17 cellular contexts compared by ENCODE assay signal in genomic region chr6:131208787-131209186, GRCh38.
"Had no signal": no experiment of that assay in that cellular context is flagged by ENCODE, and none has a peak within 500 bp of the region (broad histone marks: within the 10 kb centered on the region; RNA-seq: fewer than 3 reads in every experiment).

No MANE protein-coding gene starts in this region.

- H3K27me3 ChIP-seq: adrenal gland, dorsolateral prefrontal cortex, neural progenitor cell, suprapubic skin, upper lobe of left lung had no signal

- H3K9me3 ChIP-seq: adrenal gland, lower lobe of right lung, suprapubic skin, upper lobe of left lung had no signal

- H3K36me3 ChIP-seq: adrenal gland, lower lobe of right lung, neural progenitor cell, suprapubic skin, upper lobe of left lung had no signal

- H2AFZ ChIP-seq: neural progenitor cell had no signal

- H3K27ac Mint-ChIP-seq: activated CD8-positive, alpha-beta memory T cell treated with anti-CD3 and anti-CD28 coated beads, Interleukin-2, amount 10 ng/mL, durations not matched to agents 7 days and 5 days; activated T-cell treated with anti-CD3 and anti-CD28 coated beads, Interleukin-2, amount 50 U/mL, for 24 hours; endodermal cell; mesothelial cell of epicardium; neural progenitor cell; stimulated activated naive CD8-positive, alpha-beta T cell treated with anti-CD3 and anti-CD28 coated beads, Interleukin-15, Interleukin-2, amounts not matched to agents 100 ng/mL and 50 ng/mL, for 24 hours had no signal

- H3K4me3 Mint-ChIP-seq: activated CD8-positive, alpha-beta memory T cell treated with anti-CD3 and anti-CD28 coated beads, Interleukin-2, amount 10 ng/mL, durations not matched to agents 7 days and 5 days; activated T-cell treated with anti-CD3 and anti-CD28 coated beads, Interleukin-2, amount 50 U/mL, for 24 hours; endodermal cell; mesothelial cell of epicardium; neural progenitor cell; stimulated activated naive CD8-positive, alpha-beta T cell treated with anti-CD3 and anti-CD28 coated beads, Interleukin-15, Interleukin-2, amounts not matched to agents 100 ng/mL and 50 ng/mL, for 24 hours had no signal

- H3K36me3 Mint-ChIP-seq: mesothelial cell of epicardium, neural progenitor cell had no signal

- DNase-seq: activated CD4-positive, alpha-beta T cell treated with anti-CD3 and anti-CD28 coated beads, Interleukin-2, amount 50 U/mL, for 1 hour; activated CD8-positive, alpha-beta memory T cell treated with anti-CD3 and anti-CD28 coated beads, Interleukin-2, amount 10 ng/mL, durations not matched to agents 7 days and 5 days; activated effector memory CD4-positive, alpha-beta T cell treated with anti-CD3 and anti-CD28 coated beads, Interleukin-2, amount 50 U/mL, for 16 hours; activated T-cell treated with anti-CD3 and anti-CD28 coated beads, Interleukin-2, amount 50 U/mL, for 24 hours; adrenal gland; dorsolateral prefrontal cortex; endodermal cell; erythroblast; left colon; lower lobe of right lung; T-helper 2 cell; upper lobe of left lung had no signal

- H3K4me3 ChIP-seq: adrenal gland, dorsolateral prefrontal cortex, lower lobe of right lung, neural progenitor cell, suprapubic skin, upper lobe of left lung had no signal

- ATAC-seq: activated CD8-positive, alpha-beta memory T cell treated with anti-CD3 and anti-CD28 coated beads, Interleukin-2, amount 10 ng/mL, durations not matched to agents 7 days and 5 days; left colon; lower lobe of right lung; sciatic nerve had no signal

- H3K27ac ChIP-seq: adrenal gland, dorsolateral prefrontal cortex, lower lobe of right lung, neural progenitor cell, suprapubic skin, upper lobe of left lung had no signal

- H3K4me2 ChIP-seq: neural progenitor cell had no signal

- H3K27me3 Mint-ChIP-seq: activated CD8-positive, alpha-beta memory T cell treated with anti-CD3 and anti-CD28 coated beads, Interleukin-2, amount 10 ng/mL, durations not matched to agents 7 days and 5 days; activated T-cell treated with anti-CD3 and anti-CD28 coated beads, Interleukin-2, amount 50 U/mL, for 24 hours; stimulated activated naive CD8-positive, alpha-beta T cell treated with anti-CD3 and anti-CD28 coated beads, Interleukin-15, Interleukin-2, amounts not matched to agents 100 ng/mL and 50 ng/mL, for 24 hours had no signal

- H3K4me1 Mint-ChIP-seq: neural progenitor cell had no signal

- H3K9me3 Mint-ChIP-seq: activated T-cell treated with anti-CD3 and anti-CD28 coated beads, Interleukin-2, amount 50 U/mL, for 24 hours; endodermal cell; mesothelial cell of epicardium; neural progenitor cell had no signal

- H3K4me1 ChIP-seq: suprapubic skin had no signal
